In the genomic region with DNA sequence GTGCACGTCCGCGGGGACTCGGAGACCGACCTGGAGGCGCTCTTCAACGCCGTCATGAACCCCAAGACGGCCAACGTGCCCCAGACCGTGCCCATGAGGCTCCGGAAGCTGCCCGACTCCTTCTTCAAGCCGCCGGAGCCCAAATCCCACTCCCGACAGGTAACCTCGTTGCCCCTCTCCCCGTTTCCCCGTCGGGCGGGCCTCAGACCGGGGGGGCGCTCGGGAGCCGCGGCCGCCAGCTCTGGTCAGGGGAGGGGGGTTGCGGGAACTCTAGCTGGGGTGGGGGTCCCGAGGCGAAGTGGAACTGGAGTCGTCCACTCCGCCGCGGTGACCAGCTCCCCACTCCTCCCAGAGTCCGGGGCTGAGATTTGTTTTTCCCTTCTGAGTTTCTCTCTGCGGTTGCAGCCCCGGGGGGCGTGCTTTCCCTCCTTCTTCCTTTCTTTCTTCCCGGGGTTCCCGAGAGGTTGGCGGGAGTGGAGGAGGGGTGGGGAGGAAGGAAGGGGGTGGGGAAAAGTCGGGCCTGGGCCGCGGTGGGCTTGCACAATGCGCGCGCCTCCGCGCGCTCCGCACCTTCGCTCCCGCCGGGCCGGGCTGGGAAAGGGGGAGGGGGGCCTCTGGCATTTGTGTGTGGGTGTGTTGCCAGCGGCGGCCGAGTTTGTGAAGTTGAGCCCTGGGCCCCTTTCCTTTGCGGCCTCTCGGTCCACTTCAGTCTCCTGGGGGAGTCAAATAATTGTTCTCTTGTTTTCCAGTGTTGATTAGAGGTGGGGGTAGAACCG, we compare ENCODE assay signal across 8 cellular contexts. TPM values are rescaled to one million over a fixed set of nuclear protein-coding genes. Genes with fewer than 3 reads are reported as not detected.
DNase-seq lines count a peak whose midpoint lies in the region; ATAC-seq and TF ChIP-seq lines count a peak whose summit lies in the region.

No MANE protein-coding gene starts in this region.

- H3K4me1 Mint-ChIP-seq in CD4-positive, alpha-beta T cell (ENCODE audit: low read depth), result peaks cover 12% of the 10 kb centered on the region
- peaks cover 10% of the 10 kb centered on the region for H3K4me1 Mint-ChIP-seq in activated T-helper 2 cell treated with anti-CD3 and anti-CD28 coated beads, Interferon-gamma antibody, Interleukin-2, Interleukin-4, amounts not matched to agents 10 μg/mL and 5 μg/mL and 100 μg/mL, durations not matched to agents 14 hours and 24 hours and 36 hours (ENCODE audit: low read depth)
- peaks cover 11 to 15% of the 10 kb centered on the region in 2 donors for H3K4me1 Mint-ChIP-seq in natural killer cell

- H3K36me3 Mint-ChIP-seq in CD4-positive, alpha-beta T cell (ENCODE audit: low read depth), result no peaks in the 10 kb centered on the region
- H3K36me3 Mint-ChIP-seq in activated T-helper 2 cell treated with anti-CD3 and anti-CD28 coated beads, Interferon-gamma antibody, Interleukin-2, Interleukin-4, amounts not matched to agents 10 μg/mL and 5 μg/mL and 100 μg/mL, durations not matched to agents 14 hours and 24 hours and 36 hours (ENCODE audit: low read depth), result peaks cover 6% of the 10 kb centered on the region
- no peaks in the 10 kb centered on the region for H3K36me3 Mint-ChIP-seq in natural killer cell

- no peak overlapping the region for H3K27ac Mint-ChIP-seq in CD4-positive, alpha-beta T cell
- H3K27ac Mint-ChIP-seq in activated T-helper 2 cell treated with anti-CD3 and anti-CD28 coated beads, Interferon-gamma antibody, Interleukin-2, Interleukin-4, amounts not matched to agents 10 μg/mL and 5 μg/mL and 100 μg/mL, durations not matched to agents 14 hours and 24 hours and 36 hours, result no peak overlapping the region
- no peak overlapping the region for H3K27ac Mint-ChIP-seq in natural killer cell

- no peaks in the 10 kb centered on the region for H3K9me3 ChIP-seq in CD4-positive, alpha-beta T cell (ENCODE audit: control insufficient read depth, low read length)

- intact Hi-C loops in CD4-positive, alpha-beta T cell (cut with DNase I, micrococcal nuclease), result no loop called here
- intact Hi-C loops in activated T-helper 2 cell treated with anti-CD3 and anti-CD28 coated beads, Interferon-gamma antibody, Interleukin-2, Interleukin-4, amounts not matched to agents 10 μg/mL and 5 μg/mL and 100 μg/mL, durations not matched to agents 14 hours and 24 hours and 36 hours (cut with micrococcal nuclease), result loop anchor here (10.0 kb wide), 1 partner anchor 914 kb away; no protein-coding TSS in a partner anchor
- intact Hi-C loops in natural killer cell (cut with micrococcal nuclease), result no loop called here

- H3K27ac ChIP-seq in CD4-positive, alpha-beta T cell (ENCODE audit: low read depth, low read length), result no peak overlapping the region
- H3K27ac ChIP-seq in foreskin keratinocyte, result peak overlapping the region; percentile 93

- DNase-seq in CD4-positive, alpha-beta T cell, result peak in 3 of 10 experiments; percentile 4 to 33 (median 5)
- no peak for DNase-seq in activated T-helper 2 cell treated with anti-CD3 and anti-CD28 coated beads, Interferon-gamma antibody, Interleukin-2, Interleukin-4, amounts not matched to agents 10 μg/mL and 5 μg/mL and 100 μg/mL, durations not matched to agents 14 hours and 24 hours and 36 hours (ENCODE audit: low spot score)
- DNase-seq in foreskin keratinocyte (peak; percentile 33 to 60), natural killer cell (no peak)
- DNase-seq in activated CD8-positive, alpha-beta memory T cell treated with anti-CD3 and anti-CD28 coated beads for 24 hours, result no peak

- ATAC-seq in CD4-positive, alpha-beta T cell (ENCODE audit: poor library complexity), result no peak
- ATAC-seq in HG03460 (IDR thresholded peaks at IDR 0.05; ENCODE audit: unreplicated experiment) (peak; percentile 5), foreskin keratinocyte (peak; percentile 54), natural killer cell (peak in 2 of 3 donors; percentile 25 to 28), HG03097 (IDR thresholded peaks at IDR 0.05; ENCODE audit: low FRiP score, unreplicated experiment) (no peak), GM18868 (IDR thresholded peaks at IDR 0.05; ENCODE audit: unreplicated experiment) (no peak)

- peaks cover 34% of the 10 kb centered on the region for H3K4me1 ChIP-seq in foreskin keratinocyte

- peak overlapping the region; percentile 91 for H3K4me3 Mint-ChIP-seq in CD4-positive, alpha-beta T cell
- peak overlapping the region; percentile 73 for H3K4me3 Mint-ChIP-seq in activated T-helper 2 cell treated with anti-CD3 and anti-CD28 coated beads, Interferon-gamma antibody, Interleukin-2, Interleukin-4, amounts not matched to agents 10 μg/mL and 5 μg/mL and 100 μg/mL, durations not matched to agents 14 hours and 24 hours and 36 hours (ENCODE audit: low read depth)
- H3K4me3 Mint-ChIP-seq in natural killer cell, result peak overlapping the region; percentile 81

- no peak for TF ChIP-seq CTCF in CD4-positive, alpha-beta T cell (IDR thresholded peaks at IDR 0.05)
- TF ChIP-seq CTCF in foreskin keratinocyte (conservative IDR thresholded peaks at IDR 0.05) (peak; percentile 30), natural killer cell (IDR thresholded peaks at IDR 0.05) (no peak)

- POLR2A ChIA-PET in CD4-positive, alpha-beta T cell (lab: Charles Lee), result no interaction called here

- peaks cover 77% of the 10 kb centered on the region for H3K27me3 Mint-ChIP-seq in CD4-positive, alpha-beta T cell
- H3K27me3 Mint-ChIP-seq in activated T-helper 2 cell treated with anti-CD3 and anti-CD28 coated beads, Interferon-gamma antibody, Interleukin-2, Interleukin-4, amounts not matched to agents 10 μg/mL and 5 μg/mL and 100 μg/mL, durations not matched to agents 14 hours and 24 hours and 36 hours (ENCODE audit: low read depth), result peaks cover 60% of the 10 kb centered on the region
- H3K27me3 Mint-ChIP-seq in natural killer cell (ENCODE audit: low read depth in 2 of 2), result peaks cover 18 to 31% of the 10 kb centered on the region in 2 donors

- H3K27me3 ChIP-seq in CD4-positive, alpha-beta T cell (ENCODE audit: control insufficient read depth, insufficient read depth, low read length), result peaks cover 55% of the 10 kb centered on the region
- H3K27me3 ChIP-seq in foreskin keratinocyte, result no peaks in the 10 kb centered on the region

- CTCF ChIA-PET in CD4-positive, alpha-beta T cell (lab: Charles Lee), result no interaction called here

- H3K9me3 Mint-ChIP-seq in CD4-positive, alpha-beta T cell, result no peaks in the 10 kb centered on the region
- no peaks in the 10 kb centered on the region for H3K9me3 Mint-ChIP-seq in activated T-helper 2 cell treated with anti-CD3 and anti-CD28 coated beads, Interferon-gamma antibody, Interleukin-2, Interleukin-4, amounts not matched to agents 10 μg/mL and 5 μg/mL and 100 μg/mL, durations not matched to agents 14 hours and 24 hours and 36 hours
- no peaks in the 10 kb centered on the region for H3K9me3 Mint-ChIP-seq in natural killer cell

RNA-seq across cellular contexts. Expression of a gene that starts 1.0 kb away (rescaled TPM):
- total RNA-seq in CD4-positive, alpha-beta T cell, result under 1 TPM in 1 of 2 experiments, not detected in 1; 0.06 TPM
- total RNA-seq in activated T-helper 2 cell treated with anti-CD3 and anti-CD28 coated beads, Interferon-gamma antibody, Interleukin-2, Interleukin-4, amounts not matched to agents 10 μg/mL and 5 μg/mL and 100 μg/mL, durations not matched to agents 14 hours and 24 hours and 36 hours, result not detected in 2 replicates
- total RNA-seq in foreskin keratinocyte, result 130 and 146 TPM in 2 replicates
- 29.6 and 36.0 TPM in 2 replicates for polyA plus RNA-seq in foreskin keratinocyte
- not detected for total RNA-seq in natural killer cell

Comparison
In these comparisons a context has a peak if more than half of its experiments do, and no peak if none do; other contexts are left out.
1. ATAC-seq: peak in HG03460 (single experiment), foreskin keratinocyte (single experiment) and natural killer cell (2 of 3); none in CD4-positive, alpha-beta T cell (single experiment), HG03097 (single experiment) and GM18868 (single experiment).
2. DNase-seq: peak in foreskin keratinocyte (2 of 2); none in activated T-helper 2 cell treated with anti-CD3 and anti-CD28 coated beads, Interferon-gamma antibody, Interleukin-2, Interleukin-4, amounts not matched to agents 10 μg/mL and 5 μg/mL and 100 μg/mL, durations not matched to agents 14 hours and 24 hours and 36 hours (single experiment), natural killer cell (single experiment) and activated CD8-positive, alpha-beta memory T cell treated with anti-CD3 and anti-CD28 coated beads for 24 hours (single experiment).
3. RNA of a gene that starts 1.0 kb away (total RNA-seq): 130 to 146 TPM in foreskin keratinocyte; 0.06 TPM in CD4-positive, alpha-beta T cell, not detected in activated T-helper 2 cell treated with anti-CD3 and anti-CD28 coated beads, Interferon-gamma antibody, Interleukin-2, Interleukin-4, amounts not matched to agents 10 μg/mL and 5 μg/mL and 100 μg/mL, durations not matched to agents 14 hours and 24 hours and 36 hours and not detected in natural killer cell; every median in the first group is over 100 times any median in the second.
4. Peak in every context shown above with its lines, with median percentiles within 50 percentile points of each other: H3K4me3 Mint-ChIP-seq.